In the genomic region with DNA sequence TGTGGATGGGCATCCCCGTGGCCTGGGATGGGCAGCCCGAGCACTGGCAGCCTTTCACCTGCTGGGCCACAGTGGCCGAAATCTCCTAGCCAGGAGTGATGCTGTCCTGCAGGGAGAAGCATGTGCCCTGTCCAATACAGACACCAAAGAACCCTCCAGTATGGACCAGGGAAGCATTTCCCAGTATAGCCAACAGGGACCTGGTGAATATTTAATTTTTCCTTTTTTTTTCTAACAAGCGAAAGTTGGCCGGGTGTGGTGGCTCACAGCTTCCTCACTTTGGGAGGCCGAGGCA, we compare ENCODE assay signal across 16 cellular contexts. TPM values are rescaled to one million over a fixed set of nuclear protein-coding genes. Genes with fewer than 3 reads are reported as not detected.
DNase-seq lines count a peak whose midpoint lies in the region; ATAC-seq and TF ChIP-seq lines count a peak whose summit lies in the region.
"Had no signal": no experiment of that assay in that cellular context is flagged by ENCODE, and none has a peak within 500 bp of the region (broad histone marks: within the 10 kb centered on the region; RNA-seq: fewer than 3 reads in every experiment).

No MANE protein-coding gene starts in this region.

- H3K4me1 ChIP-seq in DOHH2 (ENCODE audit: control insufficient read depth, low read length) (peaks cover 4% of the 10 kb centered on the region), Loucy (ENCODE audit: insufficient read depth, low read length, poor library complexity, severe bottlenecking) (peaks cover 8% of the 10 kb centered on the region)
- H3K4me1 ChIP-seq: suprapubic skin had no signal

- no peaks in the 10 kb centered on the region for H3K27me3 Mint-ChIP-seq in effector memory CD8-positive, alpha-beta T cell
- H3K27me3 Mint-ChIP-seq in progenitor cell of endocrine pancreas = peaks cover 8% of the 10 kb centered on the region

- H3K4me2 ChIP-seq in DOHH2 (ENCODE audit: low read length) = no peak overlapping the region
- no peak overlapping the region for H3K4me2 ChIP-seq in Loucy (ENCODE audit: low read depth, low read length, poor library complexity, severe bottlenecking)

- H3F3A ChIP-seq in DOHH2 (ENCODE audit: control insufficient read depth, insufficient read depth) = no peaks in the 10 kb centered on the region; the same call in 1 of the 2 replicates
- H3F3A ChIP-seq in Loucy (ENCODE audit: low read depth) = no peaks in the 10 kb centered on the region

- peaks cover 9% of the 10 kb centered on the region; the same call in 1 of the 2 replicates for H4K20me1 ChIP-seq in DOHH2 (ENCODE audit: control insufficient read depth, insufficient read depth, low read depth, low read length)
- H4K20me1 ChIP-seq in Loucy (ENCODE audit: insufficient read depth, low read length, poor library complexity, severe bottlenecking) = peaks cover 6% of the 10 kb centered on the region

- H3K4me3 ChIP-seq in DOHH2 (ENCODE audit: low read length) (no peak overlapping the region), Loucy (ENCODE audit: low read length, poor library complexity, severe bottlenecking) (no peak overlapping the region)
- H3K4me3 ChIP-seq: dorsolateral prefrontal cortex, esophagus squamous epithelium, heart right ventricle, ovary, suprapubic skin had no signal

- H3K9me2 ChIP-seq in DOHH2 (replicated peaks; ENCODE audit: control insufficient read depth, low read length) = no peaks in the 10 kb centered on the region
- no peaks in the 10 kb centered on the region for H3K9me2 ChIP-seq in Loucy (replicated peaks; ENCODE audit: low read depth, low read length)

- H3K9me3 ChIP-seq in DOHH2 (ENCODE audit: control insufficient read depth, insufficient read depth, low read length) (no peaks in the 10 kb centered on the region), Loucy (ENCODE audit: insufficient read depth, low read depth, low read length) (no peaks in the 10 kb centered on the region)
- H3K9me3 ChIP-seq: esophagus squamous epithelium, heart right ventricle, ovary, suprapubic skin had no signal

- H3K36me3 ChIP-seq in DOHH2 (ENCODE audit: control insufficient read depth, low read length) (peaks cover 92% of the 10 kb centered on the region), Loucy (ENCODE audit: insufficient read depth, low read length) (peaks cover 35% of the 10 kb centered on the region; the same call in 1 of the 2 replicates)
- H3K36me3 ChIP-seq: ovary had no signal

- H3K4me3 Mint-ChIP-seq in effector memory CD8-positive, alpha-beta T cell = no peak overlapping the region
- H3K4me3 Mint-ChIP-seq in progenitor cell of endocrine pancreas (ENCODE audit: low read depth) = no peak overlapping the region

- H3K27ac ChIP-seq in DOHH2 (ENCODE audit: low read depth, low read length) = no peak overlapping the region
- H3K27ac ChIP-seq: dorsolateral prefrontal cortex, esophagus squamous epithelium, heart right ventricle, ovary, suprapubic skin had no signal

- no peak overlapping the region for H3K27ac Mint-ChIP-seq in effector memory CD8-positive, alpha-beta T cell
- no peak overlapping the region for H3K27ac Mint-ChIP-seq in progenitor cell of endocrine pancreas

- peaks cover 0 to 4% of the 10 kb centered on the region in 2 donors for H3K4me1 Mint-ChIP-seq in effector memory CD8-positive, alpha-beta T cell (ENCODE audit: low read depth in 2 of 2)
- H3K4me1 Mint-ChIP-seq in progenitor cell of endocrine pancreas (ENCODE audit: low read depth) = no peaks in the 10 kb centered on the region

- TF ChIP-seq CTCF in DOHH2 (IDR thresholded peaks at IDR 0.05; ENCODE audit: low read depth, low read length, poor library complexity, severe bottlenecking) = peak; percentile 51
- peak; percentile 0; the same call in 1 of the 2 replicates for TF ChIP-seq CTCF in Loucy (conservative IDR thresholded peaks at IDR 0.05; ENCODE audit: low read length)
- TF ChIP-seq CTCF in progenitor cell of endocrine pancreas (IDR thresholded peaks at IDR 0.05; ENCODE audit: unreplicated experiment) = peak; percentile 3

- H3K79me2 ChIP-seq in DOHH2 (ENCODE audit: control insufficient read depth, low read length) = peaks cover 13% of the 10 kb centered on the region
- H3K79me2 ChIP-seq in Loucy (ENCODE audit: insufficient read depth, low read length) = peaks cover 18% of the 10 kb centered on the region

- ATAC-seq in effector memory CD8-positive, alpha-beta T cell (replicated peaks) = peak; percentile 14
- ATAC-seq in HG02981 (IDR thresholded peaks at IDR 0.05; ENCODE audit: unreplicated experiment) = no peak
- ATAC-seq: activated CD4-positive, CD25-positive, alpha-beta regulatory T cell treated with anti-CD3 and anti-CD28 coated beads, Interleukin-2, amount 50 U/mL, for 24 hours had no signal

- DNase-seq in effector memory CD8-positive, alpha-beta T cell = no peak
- DNase-seq in progenitor cell of endocrine pancreas (ENCODE audit: low spot score, unreplicated experiment) (no peak), NCI-H1048 (lab: John Stamatoyannopoulos, UW) (no peak), NCI-H1417 treated with DMSO at 0.1 percent for 48 hours (lab: John Stamatoyannopoulos, UW) (no peak), anterior cingulate cortex (lab: John Stamatoyannopoulos, UW) (no peak)
- DNase-seq: AML-193, DMS153, esophagus squamous epithelium had no signal

- H3K9me3 Mint-ChIP-seq in effector memory CD8-positive, alpha-beta T cell = no peaks in the 10 kb centered on the region
- H3K9me3 Mint-ChIP-seq in progenitor cell of endocrine pancreas (ENCODE audit: low read depth) = no peaks in the 10 kb centered on the region

- no peak overlapping the region for H3K9ac ChIP-seq in Loucy (ENCODE audit: low read depth, low read length, poor library complexity, severe bottlenecking)

- peaks cover 56% of the 10 kb centered on the region for H3K36me3 Mint-ChIP-seq in effector memory CD8-positive, alpha-beta T cell (ENCODE audit: insufficient read depth)
- H3K36me3 Mint-ChIP-seq in progenitor cell of endocrine pancreas (ENCODE audit: insufficient read depth) = peaks cover 8% of the 10 kb centered on the region

- H2AFZ ChIP-seq in Loucy (ENCODE audit: low read length) = no peak overlapping the region

- H3K27me3 ChIP-seq in DOHH2 (ENCODE audit: control insufficient read depth, low read length) (no peaks in the 10 kb centered on the region), Loucy (ENCODE audit: insufficient read depth, low read length, poor library complexity, severe bottlenecking) (no peaks in the 10 kb centered on the region)
- H3K27me3 ChIP-seq: dorsolateral prefrontal cortex, esophagus squamous epithelium, heart right ventricle, ovary, suprapubic skin had no signal

RNA-seq across cellular contexts. Expression of gene IMPDH1, which starts 11.0 kb away (rescaled TPM):
- 23.4 and 28.4 TPM in 2 replicates for total RNA-seq in progenitor cell of endocrine pancreas

RNA-seq across cellular contexts. Expression of gene PRRT4, which starts 37.3 kb away (rescaled TPM):
- total RNA-seq in progenitor cell of endocrine pancreas = 0.86 and 2.9 TPM in 2 replicates

RNA-seq across cellular contexts. Expression of gene RBM28, which starts 55.1 kb away (rescaled TPM):
- total RNA-seq in progenitor cell of endocrine pancreas = 51.0 and 56.7 TPM in 2 replicates

RNA-seq across cellular contexts. Expression of gene HILPDA, which starts 56.9 kb away (rescaled TPM):
- total RNA-seq in progenitor cell of endocrine pancreas = 36.8 TPM in 2 replicates

Comparison
In these comparisons a context has a peak if more than half of its experiments do, and no peak if none do; other contexts are left out.
1. CTCF ChIP-seq: peak in every context shown above with its lines; median percentile 51 in DOHH2; 3 in progenitor cell of endocrine pancreas; 0 in Loucy.